Comparison of ENCODE assay signal across 8 cellular contexts in genomic region chrX:129957241-129958099, GRCh38. TPM values are rescaled to one million over a fixed set of nuclear protein-coding genes. Genes with fewer than 3 reads are reported as not detected.
DNase-seq lines count a peak whose midpoint lies in the region; ATAC-seq and TF ChIP-seq lines count a peak whose summit lies in the region.

No MANE protein-coding gene starts in this region.

- H3K27me3 Mint-ChIP-seq in CD4-positive, CD25-positive, alpha-beta regulatory T cell: peaks cover 5% of the 10 kb centered on the region
- H3K27me3 Mint-ChIP-seq in activated T-helper 2 cell treated with anti-CD3 and anti-CD28 coated beads, Interferon-gamma antibody, Interleukin-2, Interleukin-4, amounts not matched to agents 10 μg/mL and 5 μg/mL and 100 μg/mL, durations not matched to agents 14 hours and 24 hours and 36 hours (ENCODE audit: low read depth): peaks cover 4% of the 10 kb centered on the region

- peak overlapping the region; percentile 21 to 78 (median 62) for H3K4me3 Mint-ChIP-seq in CD4-positive, CD25-positive, alpha-beta regulatory T cell
- peak overlapping the region; percentile 62 for H3K4me3 Mint-ChIP-seq in activated T-helper 2 cell treated with anti-CD3 and anti-CD28 coated beads, Interferon-gamma antibody, Interleukin-2, Interleukin-4, amounts not matched to agents 10 μg/mL and 5 μg/mL and 100 μg/mL, durations not matched to agents 14 hours and 24 hours and 36 hours (ENCODE audit: low read depth)

- H3K9me3 Mint-ChIP-seq in CD4-positive, CD25-positive, alpha-beta regulatory T cell: peaks cover 0 to 2% (median 0%) of the 10 kb centered on the region in 7 donors
- H3K9me3 Mint-ChIP-seq in activated T-helper 2 cell treated with anti-CD3 and anti-CD28 coated beads, Interferon-gamma antibody, Interleukin-2, Interleukin-4, amounts not matched to agents 10 μg/mL and 5 μg/mL and 100 μg/mL, durations not matched to agents 14 hours and 24 hours and 36 hours: no peaks in the 10 kb centered on the region

- WGBS in trophoblast cell (ENCODE audit: extremely low coverage, insufficient coverage, insufficient read length): no CpG with 5 or more reads among the region's 56 CpGs

- H3K4me3 ChIP-seq in CD4-positive, CD25-positive, alpha-beta regulatory T cell (ENCODE audit: low read depth, low read length): no peak overlapping the region
- H3K4me3 ChIP-seq in cardiac muscle cell: peak overlapping the region; percentile 19
- H3K4me3 ChIP-seq in trophoblast cell (ENCODE audit: low read depth, low read length): peak overlapping the region; percentile 67

- no peak overlapping the region for H3K23ac ChIP-seq in trophoblast cell (ENCODE audit: low read length)

- peak overlapping the region; percentile 91 for H2AFZ ChIP-seq in trophoblast cell (ENCODE audit: insufficient read depth, low read length, poor library complexity)

- no peaks in the 10 kb centered on the region for H3K9me3 ChIP-seq in CD4-positive, CD25-positive, alpha-beta regulatory T cell (ENCODE audit: control insufficient read depth in 2 of 2, low read length in 2 of 2)
- no peaks in the 10 kb centered on the region for H3K9me3 ChIP-seq in cardiac muscle cell (ENCODE audit: low read depth)
- H3K9me3 ChIP-seq in trophoblast cell (ENCODE audit: insufficient read depth, low read depth, low read length): no peaks in the 10 kb centered on the region

- H2BK12ac ChIP-seq in trophoblast cell (ENCODE audit: low read length): peak overlapping the region; percentile 30

- peaks cover 2% of the 10 kb centered on the region for H3K79me2 ChIP-seq in trophoblast cell (ENCODE audit: control insufficient read depth, insufficient read depth, low read length, poor library complexity)

- H2AK5ac ChIP-seq in trophoblast cell (ENCODE audit: low read length): no peak overlapping the region

- no peaks in the 10 kb centered on the region for H3K36me3 ChIP-seq in CD4-positive, CD25-positive, alpha-beta regulatory T cell (ENCODE audit: control insufficient read depth, insufficient read depth, low read length)
- no peaks in the 10 kb centered on the region for H3K36me3 ChIP-seq in cardiac muscle cell
- H3K36me3 ChIP-seq in trophoblast cell (ENCODE audit: control insufficient read depth in 1 of 2, insufficient read depth in 2 of 2, low read length in 2 of 2): no peaks in the 10 kb centered on the region

- peaks cover 21% of the 10 kb centered on the region for H3K4me1 ChIP-seq in CD4-positive, CD25-positive, alpha-beta regulatory T cell (ENCODE audit: control insufficient read depth, insufficient read depth, low read length, poor library complexity, severe bottlenecking)
- peaks cover 3% of the 10 kb centered on the region for H3K4me1 ChIP-seq in cardiac muscle cell (ENCODE audit: low read depth)
- peaks cover 18 to 22% of the 10 kb centered on the region in 2 experiments for H3K4me1 ChIP-seq in trophoblast cell (ENCODE audit: control insufficient read depth in 1 of 2, insufficient read depth in 2 of 2, low read length in 2 of 2)

- TF ChIP-seq CTCF in cardiac muscle cell (IDR thresholded peaks at IDR 0.05; ENCODE audit: low read depth, low read length): no peak

- ATAC-seq in CD4-positive, CD25-positive, alpha-beta regulatory T cell (ENCODE audit: low read depth in 2 of 2): peak; percentile 15 to 32
- ATAC-seq in GM18907 (IDR thresholded peaks at IDR 0.05; ENCODE audit: unreplicated experiment) (peak; percentile 70), HG03095 (IDR thresholded peaks at IDR 0.05; ENCODE audit: unreplicated experiment) (peak; percentile 66)

- intact Hi-C loops in activated T-helper 2 cell treated with anti-CD3 and anti-CD28 coated beads, Interferon-gamma antibody, Interleukin-2, Interleukin-4, amounts not matched to agents 10 μg/mL and 5 μg/mL and 100 μg/mL, durations not matched to agents 14 hours and 24 hours and 36 hours (cut with micrococcal nuclease): no loop called here

- H3K14ac ChIP-seq in trophoblast cell (ENCODE audit: low read length): peak overlapping the region; percentile 76

- no peak overlapping the region for H3K9ac ChIP-seq in trophoblast cell (ENCODE audit: low read length)

- H4K8ac ChIP-seq in trophoblast cell (ENCODE audit: low read depth, low read length): peak overlapping the region; percentile 96

- H3K4ac ChIP-seq in trophoblast cell (ENCODE audit: low read depth, low read length): peak overlapping the region; percentile 37

- peaks cover 4 to 37% (median 21%) of the 10 kb centered on the region in 4 donors for H3K4me1 Mint-ChIP-seq in CD4-positive, CD25-positive, alpha-beta regulatory T cell
- H3K4me1 Mint-ChIP-seq in activated T-helper 2 cell treated with anti-CD3 and anti-CD28 coated beads, Interferon-gamma antibody, Interleukin-2, Interleukin-4, amounts not matched to agents 10 μg/mL and 5 μg/mL and 100 μg/mL, durations not matched to agents 14 hours and 24 hours and 36 hours (ENCODE audit: low read depth): peaks cover 25% of the 10 kb centered on the region

- H3K18ac ChIP-seq in trophoblast cell (ENCODE audit: low read length): peak overlapping the region; percentile 79

- peak overlapping the region; percentile 96 for H4K12ac ChIP-seq in trophoblast cell (ENCODE audit: low read depth, low read length)

- H3K27ac ChIP-seq in CD4-positive, CD25-positive, alpha-beta regulatory T cell (ENCODE audit: insufficient read depth, low read length, poor library complexity, severe bottlenecking): no peak overlapping the region
- H3K27ac ChIP-seq in cardiac muscle cell: no peak overlapping the region
- no peak overlapping the region for H3K27ac ChIP-seq in trophoblast cell (ENCODE audit: low read depth, low read length)

- H2BK5ac ChIP-seq in trophoblast cell (ENCODE audit: low read depth, low read length, poor library complexity): peak overlapping the region; percentile 59

- no peaks in the 10 kb centered on the region for H3K27me3 ChIP-seq in CD4-positive, CD25-positive, alpha-beta regulatory T cell (ENCODE audit: control insufficient read depth, insufficient read depth, low read length)
- H3K27me3 ChIP-seq in cardiac muscle cell (peaks cover 15% of the 10 kb centered on the region), trophoblast cell (ENCODE audit: insufficient read depth, low read length) (no peaks in the 10 kb centered on the region)

- DNase-seq in CD4-positive, CD25-positive, alpha-beta regulatory T cell: peak in 2 of 3 donors; percentile 29 to 59
- DNase-seq in NCI-H774 (lab: John Stamatoyannopoulos, UW) (peak; percentile 54), cardiac muscle cell (ENCODE audit: low read depth in 1 of 2, low spot score in 1 of 2) (peak; percentile 60 to 65), trophoblast cell (peak; percentile 57 to 64), cerebellar cortex (ENCODE audit: low spot score) (no peak)
- DNase-seq in activated T-helper 2 cell treated with anti-CD3 and anti-CD28 coated beads, Interferon-gamma antibody, Interleukin-2, Interleukin-4, amounts not matched to agents 10 μg/mL and 5 μg/mL and 100 μg/mL, durations not matched to agents 14 hours and 24 hours and 36 hours (ENCODE audit: low spot score): no peak

- peak overlapping the region; percentile 84 for H2BK120ac ChIP-seq in trophoblast cell (ENCODE audit: insufficient read depth, low read length, poor library complexity)

- H3K36me3 Mint-ChIP-seq in CD4-positive, CD25-positive, alpha-beta regulatory T cell: peaks cover 4% of the 10 kb centered on the region
- H3K36me3 Mint-ChIP-seq in activated T-helper 2 cell treated with anti-CD3 and anti-CD28 coated beads, Interferon-gamma antibody, Interleukin-2, Interleukin-4, amounts not matched to agents 10 μg/mL and 5 μg/mL and 100 μg/mL, durations not matched to agents 14 hours and 24 hours and 36 hours (ENCODE audit: low read depth): no peaks in the 10 kb centered on the region

- peak overlapping the region in 1 of 3 donors; percentile 65 for H3K27ac Mint-ChIP-seq in CD4-positive, CD25-positive, alpha-beta regulatory T cell
- H3K27ac Mint-ChIP-seq in activated T-helper 2 cell treated with anti-CD3 and anti-CD28 coated beads, Interferon-gamma antibody, Interleukin-2, Interleukin-4, amounts not matched to agents 10 μg/mL and 5 μg/mL and 100 μg/mL, durations not matched to agents 14 hours and 24 hours and 36 hours: peak overlapping the region; percentile 22

- peak overlapping the region; percentile 94 for H3K4me2 ChIP-seq in trophoblast cell (ENCODE audit: low read length)

- H4K91ac ChIP-seq in trophoblast cell (ENCODE audit: low read depth, low read length): peak overlapping the region; percentile 78

- H3K79me1 ChIP-seq in trophoblast cell (ENCODE audit: low read length): peaks cover 10% of the 10 kb centered on the region

RNA-seq across cellular contexts. Expression of gene BCORL1, which starts 25.0 kb away (rescaled TPM):
- 5.5 TPM for total RNA-seq in CD4-positive, CD25-positive, alpha-beta regulatory T cell
- 1 to 10 TPM in 2 of 4 donors, under 1 TPM in 2; 0.13 to 2.0 (median 1.0) TPM for polyA plus RNA-seq in CD4-positive, CD25-positive, alpha-beta regulatory T cell
- 14.9 and 16.2 TPM in 2 replicates for total RNA-seq in activated T-helper 2 cell treated with anti-CD3 and anti-CD28 coated beads, Interferon-gamma antibody, Interleukin-2, Interleukin-4, amounts not matched to agents 10 μg/mL and 5 μg/mL and 100 μg/mL, durations not matched to agents 14 hours and 24 hours and 36 hours
- total RNA-seq in cardiac muscle cell: 3.9 and 10.7 TPM in 2 replicates
- 8.7 and 13.6 TPM in 2 replicates for polyA plus RNA-seq in cardiac muscle cell
- polyA plus RNA-seq in trophoblast cell (2013): 26.2 and 26.3 TPM in 2 replicates

RNA-seq across cellular contexts. Expression of gene UTP14A, which starts 51.5 kb away (rescaled TPM):
- total RNA-seq in CD4-positive, CD25-positive, alpha-beta regulatory T cell: 11.7 TPM
- polyA plus RNA-seq in CD4-positive, CD25-positive, alpha-beta regulatory T cell: 1 to 10 TPM; 5.8 to 9.5 (median 8.3) TPM
- total RNA-seq in activated T-helper 2 cell treated with anti-CD3 and anti-CD28 coated beads, Interferon-gamma antibody, Interleukin-2, Interleukin-4, amounts not matched to agents 10 μg/mL and 5 μg/mL and 100 μg/mL, durations not matched to agents 14 hours and 24 hours and 36 hours: 46.6 and 49.9 TPM in 2 replicates
- 7.4 and 11.8 TPM in 2 replicates for total RNA-seq in cardiac muscle cell
- 4.7 and 7.8 TPM in 2 replicates for polyA plus RNA-seq in cardiac muscle cell
- 16.0 and 16.8 TPM in 2 replicates for polyA plus RNA-seq in trophoblast cell (2013)

Comparison
In these comparisons a context has a peak if more than half of its experiments do, and no peak if none do; other contexts are left out.
1. DNase-seq: peak in CD4-positive, CD25-positive, alpha-beta regulatory T cell (2 of 3), NCI-H774 (single experiment), cardiac muscle cell (2 of 2) and trophoblast cell (2 of 2); none in activated T-helper 2 cell treated with anti-CD3 and anti-CD28 coated beads, Interferon-gamma antibody, Interleukin-2, Interleukin-4, amounts not matched to agents 10 μg/mL and 5 μg/mL and 100 μg/mL, durations not matched to agents 14 hours and 24 hours and 36 hours (single experiment) and cerebellar cortex (single experiment).
2. Peak in every context shown above with its lines, with median percentiles within 50 percentile points of each other: ATAC-seq.